In genomic region chr5:618450-618849, GRCh38 we compare ENCODE assay signal across 28 cellular contexts.
"Had no signal": no experiment of that assay in that cellular context is flagged by ENCODE, and none has a peak within 500 bp of the region (broad histone marks: within the 10 kb centered on the region; RNA-seq: fewer than 3 reads in every experiment).

No MANE protein-coding gene starts in this region.

- H3K27me3 Mint-ChIP-seq: activated CD4-positive, alpha-beta memory T cell treated with anti-CD3 and anti-CD28 coated beads, Interleukin-2, amount 10 ng/mL, durations not matched to agents 7 days and 5 days; activated CD4-positive, alpha-beta T cell treated with anti-CD3 and anti-CD28 coated beads, Interleukin-2, amount 10 ng/mL, durations not matched to agents 24 days and 14 days; activated naive CD8-positive, alpha-beta T cell; central memory CD8-positive, alpha-beta T cell; effector memory CD8-positive, alpha-beta T cell; natural killer cell treated with Interleukin-12 subunit alpha and Interleukin-12 subunit beta and Interleukin-15 and Interleukin-18, amount 100 ng/mL, for 72 hours; stimulated activated naive B cell treated with anti-CD40 and anti-IgM and Interleukin-4, amounts not matched to agents 10 μg/mL and 1 μg/mL and 100 μg/mL, for 72 hours; T-helper 17 cell had no signal

- H3K9me3 ChIP-seq: adrenal gland, testis had no signal

- ATAC-seq: activated CD4-positive, CD25-positive, alpha-beta regulatory T cell treated with anti-CD3 and anti-CD28 coated beads, Interleukin-2, amount 50 U/mL, for 24 hours; effector memory CD8-positive, alpha-beta T cell; esophagus mucosa; natural killer cell treated with Interleukin-12 subunit alpha and Interleukin-12 subunit beta and Interleukin-15 and Interleukin-18, amount 100 ng/mL, for 72 hours; sciatic nerve; stimulated activated naive B cell treated with anti-CD40 and anti-IgM and Interleukin-4, amounts not matched to agents 10 μg/mL and 1 μg/mL and 100 μg/mL, for 72 hours; T-helper 17 cell had no signal

- H3K27ac ChIP-seq: adrenal gland, dorsolateral prefrontal cortex, hepatocyte, left ventricle myocardium inferior, testis had no signal

- H3K27ac Mint-ChIP-seq: activated CD4-positive, alpha-beta memory T cell treated with anti-CD3 and anti-CD28 coated beads, Interleukin-2, amount 10 ng/mL, durations not matched to agents 7 days and 5 days; activated CD4-positive, alpha-beta T cell treated with anti-CD3 and anti-CD28 coated beads, Interleukin-2, amount 10 ng/mL, durations not matched to agents 24 days and 14 days; activated naive CD8-positive, alpha-beta T cell; activated T-helper 1 cell treated with anti-CD3 and anti-CD28 coated beads, Interleukin-12 subunit alpha, Interleukin-12 subunit beta, Interleukin-2, Interleukin-4 antibody, amounts not matched to agents 30 ng/mL and 10 ng/mL and 1 ng/mL, durations not matched to agents 14 hours and 24 hours and 36 hours; immature natural killer cell; natural killer cell treated with Interleukin-12 subunit alpha and Interleukin-12 subunit beta and Interleukin-15 and Interleukin-18, amount 100 ng/mL, for 72 hours; stimulated activated naive B cell treated with anti-CD40 and anti-IgM and Interleukin-4, amounts not matched to agents 10 μg/mL and 1 μg/mL and 100 μg/mL, for 72 hours; T-helper 17 cell had no signal

- H3K9me3 Mint-ChIP-seq: activated CD4-positive, alpha-beta T cell treated with anti-CD3 and anti-CD28 coated beads, Interleukin-2, amount 10 ng/mL, durations not matched to agents 24 days and 14 days; activated T-helper 1 cell treated with anti-CD3 and anti-CD28 coated beads, Interleukin-12 subunit alpha, Interleukin-12 subunit beta, Interleukin-2, Interleukin-4 antibody, amounts not matched to agents 30 ng/mL and 10 ng/mL and 1 ng/mL, durations not matched to agents 14 hours and 24 hours and 36 hours; central memory CD8-positive, alpha-beta T cell; effector memory CD8-positive, alpha-beta T cell; immature natural killer cell; natural killer cell treated with Interleukin-12 subunit alpha and Interleukin-12 subunit beta and Interleukin-15 and Interleukin-18, amount 100 ng/mL, for 72 hours had no signal

- H3K27me3 ChIP-seq: adrenal gland, dorsolateral prefrontal cortex, hepatocyte, testis had no signal

- DNase-seq: activated CD4-positive, alpha-beta memory T cell treated with anti-CD3 and anti-CD28 coated beads, Interleukin-2, amount 10 ng/mL, durations not matched to agents 7 days and 5 days; activated CD4-positive, alpha-beta T cell treated with anti-CD3 and anti-CD28 coated beads, Interleukin-2, amount 10 ng/mL, durations not matched to agents 24 days and 14 days; activated gamma-delta T cell treated with Interleukin-2 at 50 U/mL for 16 hours; adrenal gland; effector memory CD8-positive, alpha-beta T cell; foreskin melanocyte; immature natural killer cell; kidney glomerular epithelial cell; left ventricle myocardium inferior; mammary epithelial cell; midbrain; stimulated activated CD4-positive, alpha-beta T cell treated with anti-CD3 and anti-CD28 coated beads, Interleukin-2, amount 100 ng/mL, for 48 hours; stimulated activated CD8-positive, alpha-beta memory T cell treated with anti-CD3 and anti-CD28 coated beads, Interleukin-4, amount 100 ng/mL, for 48 hours; stimulated activated naive B cell treated with anti-CD40 and anti-IgM and Interleukin-4, amounts not matched to agents 10 μg/mL and 1 μg/mL and 100 μg/mL, for 72 hours; SW 1271; T-helper 17 cell; testis; trophoblast cell had no signal

- H3K4me3 ChIP-seq: adrenal gland, dorsolateral prefrontal cortex, hepatocyte, left ventricle myocardium inferior, smooth muscle cell, testis had no signal

- H3K4me3 Mint-ChIP-seq: activated CD4-positive, alpha-beta memory T cell treated with anti-CD3 and anti-CD28 coated beads, Interleukin-2, amount 10 ng/mL, durations not matched to agents 7 days and 5 days; activated CD4-positive, alpha-beta T cell treated with anti-CD3 and anti-CD28 coated beads, Interleukin-2, amount 10 ng/mL, durations not matched to agents 24 days and 14 days; activated naive CD8-positive, alpha-beta T cell; activated T-helper 1 cell treated with anti-CD3 and anti-CD28 coated beads, Interleukin-12 subunit alpha, Interleukin-12 subunit beta, Interleukin-2, Interleukin-4 antibody, amounts not matched to agents 30 ng/mL and 10 ng/mL and 1 ng/mL, durations not matched to agents 14 hours and 24 hours and 36 hours; central memory CD8-positive, alpha-beta T cell; effector memory CD8-positive, alpha-beta T cell; immature natural killer cell; natural killer cell treated with Interleukin-12 subunit alpha and Interleukin-12 subunit beta and Interleukin-15 and Interleukin-18, amount 100 ng/mL, for 72 hours; stimulated activated naive B cell treated with anti-CD40 and anti-IgM and Interleukin-4, amounts not matched to agents 10 μg/mL and 1 μg/mL and 100 μg/mL, for 72 hours; T-helper 17 cell had no signal
